Comparison of ENCODE assay signal across 8 cellular contexts in genomic region chr12:100741084-100741711, GRCh38. TPM values are rescaled to one million over a fixed set of nuclear protein-coding genes. Genes with fewer than 3 reads are reported as not detected.
A peak's percentile ranks its signal among the peaks of the same experiment; 100 is the strongest.
DNase-seq lines count a peak whose midpoint lies in the region; ATAC-seq and TF ChIP-seq lines count a peak whose summit lies in the region.

No MANE protein-coding gene starts in this region.

- H3K27me3 ChIP-seq in adipocyte (replicated peaks; ENCODE audit: control insufficient read depth, insufficient read depth, low read length): no peaks in the 10 kb centered on the region

- H3K4me3 ChIP-seq in Jurkat, Clone E6-1 (ENCODE audit: low read length): no peak overlapping the region
- H3K4me3 ChIP-seq in adipocyte (ENCODE audit: low read length): no peak overlapping the region

- H3K4me1 ChIP-seq in adipocyte (ENCODE audit: control insufficient read depth, insufficient read depth, low read length): peaks cover 5% of the 10 kb centered on the region

- no peak for ATAC-seq in GM18858 (IDR thresholded peaks at IDR 0.05; ENCODE audit: unreplicated experiment)
- ATAC-seq in GM18505 (IDR thresholded peaks at IDR 0.05; ENCODE audit: unreplicated experiment): no peak

- H3K9me3 ChIP-seq in adipocyte (ENCODE audit: control insufficient read depth, low read length): peaks cover 8% of the 10 kb centered on the region

- TF ChIP-seq POLR2A in GM18505 (IDR thresholded peaks at IDR 0.05; ENCODE audit: borderline replicate concordance, extremely low read depth, insufficient read depth, insufficient read length): no peak

- no peaks in the 10 kb centered on the region for H3K36me3 ChIP-seq in adipocyte (ENCODE audit: control insufficient read depth, insufficient read depth, low read length, severe bottlenecking)

- H3K9ac ChIP-seq in adipocyte (ENCODE audit: low read length): no peak overlapping the region

- DNase-seq in NCI-H2171 treated with DMSO at 0.1 percent for 48 hours (lab: John Stamatoyannopoulos, UW): peak; percentile 19
- no peak for DNase-seq in NCI-H2171 (lab: John Stamatoyannopoulos, UW)
- DNase-seq in Jurkat, Clone E6-1 (ENCODE audit: low read depth, low spot score): peak; percentile 10
- peak; percentile 70 for DNase-seq in adipocyte (ENCODE audit: low read depth)
- peak; percentile 41 for DNase-seq in left kidney (ENCODE audit: low read depth, low spot score)
- no peak for DNase-seq in occipital lobe (lab: John Stamatoyannopoulos, UW)

RNA-seq across cellular contexts. Expression of gene ANO4, which starts 53.4 kb away (rescaled TPM):
- not detected for polyA plus RNA-seq in Jurkat, Clone E6-1 (2012; ENCODE audit: insufficient read depth, insufficient read length)
- 75.5 TPM for total RNA-seq in occipital lobe

Comparison
In these comparisons a context has a peak if more than half of its experiments do, and no peak if none do; other contexts are left out.
1. DNase-seq: peak in NCI-H2171 treated with DMSO at 0.1 percent for 48 hours (single experiment), Jurkat, Clone E6-1 (single experiment), adipocyte (single experiment) and left kidney (single experiment); none in NCI-H2171 (single experiment) and occipital lobe (single experiment).